8 cellular contexts compared by ENCODE assay signal in the genomic region with DNA sequence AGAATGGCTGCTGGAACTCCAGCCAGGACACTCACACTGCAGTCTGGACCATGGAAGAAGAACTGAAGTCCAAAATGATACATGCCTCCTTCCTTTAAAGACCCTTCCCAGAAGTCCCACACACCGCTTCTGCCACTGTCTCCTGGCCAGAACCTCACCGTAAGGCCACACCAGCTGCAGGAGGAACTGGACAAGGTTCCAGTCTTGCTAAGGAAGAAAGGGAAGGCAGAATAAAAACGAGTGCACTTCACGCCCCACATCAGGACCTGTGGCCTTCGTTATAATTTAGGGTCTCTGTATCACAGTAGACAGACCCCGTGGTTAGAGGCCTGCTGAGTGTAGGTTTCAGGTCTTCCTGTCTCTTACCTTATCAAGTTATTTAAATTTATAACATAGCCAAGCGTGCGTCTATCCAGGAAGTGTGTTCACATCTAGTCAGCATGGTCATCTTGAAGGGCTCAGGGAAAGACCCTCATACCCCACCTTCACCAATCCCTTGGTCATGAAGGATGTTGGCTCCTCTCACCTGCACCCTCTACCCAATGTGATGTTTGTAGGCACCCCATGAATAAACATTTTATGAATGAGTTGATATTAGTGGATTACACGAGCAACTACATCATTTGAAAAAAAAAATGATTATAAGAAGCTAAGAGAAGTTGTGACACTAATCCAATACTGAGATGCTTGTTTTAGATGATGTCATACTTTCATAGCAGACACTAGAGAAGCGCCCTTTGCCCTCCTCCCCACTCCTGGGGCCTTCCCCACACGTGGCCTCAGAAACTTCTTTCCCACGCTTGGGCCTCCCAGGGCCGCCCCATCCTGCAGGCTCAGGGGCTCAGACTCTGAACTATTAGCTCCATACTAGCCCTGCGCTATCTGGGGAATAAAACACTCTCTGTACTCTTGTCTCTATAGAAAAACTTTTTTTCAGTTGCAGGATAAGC.
DNase-seq lines count a peak whose midpoint lies in the region; ATAC-seq lines count a peak whose summit lies in the region.

No MANE protein-coding gene starts in this region.

- ATAC-seq in GM19043 (IDR thresholded peaks at IDR 0.05; ENCODE audit: low read depth, unreplicated experiment) (peak; percentile 42), HG02852 (IDR thresholded peaks at IDR 0.05; ENCODE audit: unreplicated experiment) (peak; percentile 50), sciatic nerve (no peak)

- intact Hi-C loops in sciatic nerve (cut with DNase I): no loop called here

- DNase-seq in activated CD4-positive, CD25-positive, alpha-beta regulatory T cell treated with anti-CD3 and anti-CD28 coated beads, Interleukin-2, amount 50 U/mL, for 72 hours: peak; percentile 33
- peak; percentile 19 to 61 (median 24) for DNase-seq in stimulated activated CD4-positive, alpha-beta T cell treated with anti-CD3 and anti-CD28 coated beads, TNF-alpha, amount 100 ng/mL, for 24 hours (ENCODE audit: low read depth in 3 of 3)
- DNase-seq in NCI-H345 (lab: John Stamatoyannopoulos, UW) (no peak), sciatic nerve (ENCODE audit: low spot score) (no peak), activated gamma-delta T cell (lab: John Stamatoyannopoulos, UW) (no peak), DMS153 (lab: John Stamatoyannopoulos, UW) (no peak)

Comparison
In these comparisons a context has a peak if more than half of its experiments do, and no peak if none do; other contexts are left out.
1. DNase-seq: peak in activated CD4-positive, CD25-positive, alpha-beta regulatory T cell treated with anti-CD3 and anti-CD28 coated beads, Interleukin-2, amount 50 U/mL, for 72 hours (single experiment) and stimulated activated CD4-positive, alpha-beta T cell treated with anti-CD3 and anti-CD28 coated beads, TNF-alpha, amount 100 ng/mL, for 24 hours (3 of 3); none in NCI-H345 (single experiment), sciatic nerve (single experiment), activated gamma-delta T cell (single experiment) and DMS153 (single experiment).